Comparison of ENCODE assay signal across 9 cellular contexts in the genomic region with DNA sequence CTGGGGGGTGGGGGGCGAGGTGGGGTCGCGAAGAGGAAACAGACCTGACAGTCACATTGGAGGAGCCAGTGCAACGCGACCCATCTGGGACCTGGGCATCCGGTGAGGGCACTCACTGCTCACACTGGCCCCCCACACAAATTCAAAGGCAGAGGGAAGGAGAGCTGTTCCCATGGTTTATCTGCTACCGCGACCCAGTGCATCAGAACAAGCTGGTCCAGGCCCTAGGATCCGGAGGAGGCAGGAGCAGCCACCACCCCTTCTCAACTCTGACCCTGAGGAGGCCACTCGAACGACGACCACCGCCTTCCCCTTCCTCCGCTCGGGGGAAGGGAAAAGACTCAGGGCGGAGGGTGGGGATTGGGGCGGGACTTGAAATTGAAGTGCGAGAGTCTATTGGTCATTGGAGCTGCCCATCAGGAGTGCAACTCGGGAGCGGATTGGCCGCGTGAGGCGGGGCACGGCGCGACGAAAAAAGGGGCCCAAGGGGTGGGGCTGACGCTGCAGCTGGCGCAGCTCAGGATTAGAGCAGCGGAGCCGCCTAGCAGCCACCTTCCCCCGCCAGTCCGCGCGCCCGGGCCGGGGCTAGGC. TPM values are rescaled to one million over a fixed set of nuclear protein-coding genes. Genes with fewer than 3 reads are reported as not detected.
DNase-seq lines count a peak whose midpoint lies in the region; ATAC-seq and TF ChIP-seq lines count a peak whose summit lies in the region.
"Had no signal": no experiment of that assay in that cellular context is flagged by ENCODE, and none has a peak within 500 bp of the region (broad histone marks: within the 10 kb centered on the region; RNA-seq: fewer than 3 reads in every experiment).

A gene (plus strand): TSS at position 526 of the 591 bp plus-strand sequence. CDS start 155 bp downstream, outside the sequence.

- no peaks in the 10 kb centered on the region for H3K9me3 ChIP-seq in ectodermal cell (ENCODE audit: control insufficient read depth, low read length)
- H3K9me3 ChIP-seq in lower lobe of right lung, result no peaks in the 10 kb centered on the region

- peak; percentile 97 for ATAC-seq in GM19025 (IDR thresholded peaks at IDR 0.05; ENCODE audit: low read depth, unreplicated experiment)
- ATAC-seq in HG03175 (IDR thresholded peaks at IDR 0.05; ENCODE audit: unreplicated experiment), result peak; percentile 90
- peak; percentile 74 to 75 for ATAC-seq in lower lobe of right lung

- intact Hi-C loops in lower lobe of right lung (cut with DNase I), result no loop called here

- H3K27me3 ChIP-seq in ectodermal cell (ENCODE audit: control insufficient read depth, insufficient read depth, low read length, poor library complexity, severe bottlenecking) (peaks cover 80% of the 10 kb centered on the region), lower lobe of right lung (ENCODE audit: low read depth) (peaks cover 70% of the 10 kb centered on the region)

- DNase-seq in Ammon's horn (ENCODE audit: low spot score), result peak; percentile 90
- DNase-seq in NCI-H226, result peak; percentile 77
- DNase-seq in activated CD4-positive, alpha-beta T cell treated with anti-CD3 and anti-CD28 coated beads, Interleukin-2, amount 50 U/mL, for 4 hours, result peak; percentile 33 to 38
- peak; percentile 70 for DNase-seq in lower lobe of right lung
- DNase-seq in stimulated activated CD4-positive, alpha-beta T cell treated with anti-CD3 and anti-CD28 coated beads, TNF-alpha, amount 100 ng/mL, for 48 hours (ENCODE audit: low read depth in 3 of 3), result peak; percentile 59 to 75 (median 70)

- H3K4me3 ChIP-seq in ectodermal cell (ENCODE audit: insufficient read depth, low read depth, low read length) (peak within 1 kb of the TSS; percentile 52), lower lobe of right lung (peak within 1 kb of the TSS; percentile 46)

- H3K27ac ChIP-seq in ectodermal cell (ENCODE audit: insufficient read depth, low read depth, low read length, poor library complexity, severe bottlenecking) (no peak within 1 kb of the TSS), lower lobe of right lung (no peak within 1 kb of the TSS)

- H3K36me3 ChIP-seq in ectodermal cell (ENCODE audit: control insufficient read depth, insufficient read depth, low read length) (no peaks in the 10 kb centered on the region), lower lobe of right lung (no peaks in the 10 kb centered on the region)

- WGBS in ectodermal cell, 2 experiments, result 1% methylated on average over 37 of the region's 37 CpGs

- TF ChIP-seq CTCF in lower lobe of right lung (IDR thresholded peaks at IDR 0.05), result no peak

- H3K4me1 ChIP-seq in ectodermal cell (ENCODE audit: control insufficient read depth, insufficient read depth, low read length), result peaks cover 24% of the 10 kb centered on the region
- H3K4me1 ChIP-seq in lower lobe of right lung, result peaks cover 8% of the 10 kb centered on the region

RNA-seq across cellular contexts. Expression of the gene that starts here (rescaled TPM):
- 0.67 TPM for polyA plus RNA-seq in ectodermal cell (2013, experiment 1 of 4)
- polyA plus RNA-seq in ectodermal cell (2013, experiment 2 of 4), result 0.48 TPM
- 0.43 TPM for polyA plus RNA-seq in ectodermal cell (2013, experiment 3 of 4)
- 0.61 TPM for polyA plus RNA-seq in ectodermal cell (2013, experiment 4 of 4)
- total RNA-seq in lower lobe of right lung, result not detected
- total RNA-seq: T-helper 1 cell treated with Interleukin-12 subunit alpha and Interleukin-12 subunit beta and Interleukin-4 antibody, amounts not matched to agents 30 ng/mL and 1 ng/mL, for 36 hours had no signal

Comparison
In these comparisons a context has a peak if more than half of its experiments do, and no peak if none do; other contexts are left out.
1. Peak in DNase-seq, ATAC-seq and H3K4me3 ChIP-seq in lower lobe of right lung; RNA of the gene not detected or under 1 TPM.
2. DNase-seq: peak in every context shown above with its lines; median percentile 90 in Ammon's horn; 77 in NCI-H226; 70 in lower lobe of right lung; 70 in stimulated activated CD4-positive, alpha-beta T cell treated with anti-CD3 and anti-CD28 coated beads, TNF-alpha, amount 100 ng/mL, for 48 hours; 36 in activated CD4-positive, alpha-beta T cell treated with anti-CD3 and anti-CD28 coated beads, Interleukin-2, amount 50 U/mL, for 4 hours.